ENCODE assay signal across 1 cellular context in the genomic region with DNA sequence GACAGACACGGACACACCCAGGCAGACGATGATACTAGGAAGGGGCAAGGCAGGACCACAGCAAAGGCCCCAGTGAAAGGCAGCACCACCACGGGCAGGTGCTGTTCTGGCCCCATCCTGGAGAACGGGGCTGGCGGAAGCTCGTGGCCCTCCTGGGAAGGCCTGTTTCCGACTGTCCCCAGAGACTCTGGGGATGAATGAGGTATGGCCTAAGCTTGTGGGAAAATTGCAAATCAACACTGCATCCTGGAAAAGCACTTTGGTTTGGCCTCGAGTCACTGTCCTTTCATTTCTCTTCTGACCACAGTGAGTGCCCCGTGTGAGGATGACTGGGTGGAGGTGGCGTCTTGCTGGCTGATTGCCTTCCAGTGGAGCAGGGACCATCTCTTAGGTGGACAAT.
TF ChIP-seq lines count a peak whose summit lies in the region.

No MANE protein-coding gene starts in this region.

TF ChIP-seq in IMR-90, 13 proteins besides CTCF, POLR2A, EP300 and RAD21 (continued from another document):
- TF ChIP-seq, protein P1, sequence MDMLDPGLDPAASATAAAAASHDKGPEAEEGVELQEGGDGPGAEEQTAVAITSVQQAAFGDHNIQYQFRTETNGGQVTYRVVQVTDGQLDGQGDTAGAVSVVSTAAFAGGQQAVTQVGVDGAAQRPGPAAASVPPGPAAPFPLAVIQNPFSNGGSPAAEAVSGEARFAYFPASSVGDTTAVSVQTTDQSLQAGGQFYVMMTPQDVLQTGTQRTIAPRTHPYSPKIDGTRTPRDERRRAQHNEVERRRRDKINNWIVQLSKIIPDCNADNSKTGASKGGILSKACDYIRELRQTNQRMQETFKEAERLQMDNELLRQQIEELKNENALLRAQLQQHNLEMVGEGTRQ (IDR thresholded peaks at IDR 0.05; ENCODE audit: low read depth, low read length): no peak
